2 cellular contexts compared by ENCODE assay signal in genomic region chr3:66463054-66463631, GRCh38.
TF ChIP-seq lines count a peak whose summit lies in the region.

No MANE protein-coding gene starts in this region.

TF ChIP-seq in WTC11, 78 proteins besides CTCF, POLR2A, EP300 and RAD21 (continued from another document):
- TF ChIP-seq ZBTB43 (CRISPR knock-in tag; IDR thresholded peaks at IDR 0.05): no peak

TF ChIP-seq in SK-N-SH treated with all-trans-retinoic acid at 6 μM for 48 hours, 23 proteins besides CTCF, POLR2A, EP300 and RAD21 (continued from another document):
- TF ChIP-seq ZNF70 (CRISPR knock-in tag; IDR thresholded peaks at IDR 0.05) (no peak), PPARA (CRISPR knock-in tag; IDR thresholded peaks at IDR 0.05; ENCODE audit: borderline replicate concordance) (no peak), TCF4 (CRISPR knock-in tag; IDR thresholded peaks at IDR 0.05; ENCODE audit: borderline replicate concordance) (no peak), ISL1 (CRISPR knock-in tag; IDR thresholded peaks at IDR 0.05) (no peak)
- TF ChIP-seq, protein P1, sequence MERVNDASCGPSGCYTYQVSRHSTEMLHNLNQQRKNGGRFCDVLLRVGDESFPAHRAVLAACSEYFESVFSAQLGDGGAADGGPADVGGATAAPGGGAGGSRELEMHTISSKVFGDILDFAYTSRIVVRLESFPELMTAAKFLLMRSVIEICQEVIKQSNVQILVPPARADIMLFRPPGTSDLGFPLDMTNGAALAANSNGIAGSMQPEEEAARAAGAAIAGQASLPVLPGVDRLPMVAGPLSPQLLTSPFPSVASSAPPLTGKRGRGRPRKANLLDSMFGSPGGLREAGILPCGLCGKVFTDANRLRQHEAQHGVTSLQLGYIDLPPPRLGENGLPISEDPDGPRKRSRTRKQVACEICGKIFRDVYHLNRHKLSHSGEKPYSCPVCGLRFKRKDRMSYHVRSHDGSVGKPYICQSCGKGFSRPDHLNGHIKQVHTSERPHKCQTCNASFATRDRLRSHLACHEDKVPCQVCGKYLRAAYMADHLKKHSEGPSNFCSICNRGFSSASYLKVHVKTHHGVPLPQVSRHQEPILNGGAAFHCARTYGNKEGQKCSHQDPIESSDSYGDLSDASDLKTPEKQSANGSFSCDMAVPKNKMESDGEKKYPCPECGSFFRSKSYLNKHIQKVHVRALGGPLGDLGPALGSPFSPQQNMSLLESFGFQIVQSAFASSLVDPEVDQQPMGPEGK (CRISPR knock-in tag; IDR thresholded peaks at IDR 0.05; ENCODE audit: borderline replicate concordance): no peak
